Comparison of ENCODE assay signal across 8 cellular contexts in the genomic region with DNA sequence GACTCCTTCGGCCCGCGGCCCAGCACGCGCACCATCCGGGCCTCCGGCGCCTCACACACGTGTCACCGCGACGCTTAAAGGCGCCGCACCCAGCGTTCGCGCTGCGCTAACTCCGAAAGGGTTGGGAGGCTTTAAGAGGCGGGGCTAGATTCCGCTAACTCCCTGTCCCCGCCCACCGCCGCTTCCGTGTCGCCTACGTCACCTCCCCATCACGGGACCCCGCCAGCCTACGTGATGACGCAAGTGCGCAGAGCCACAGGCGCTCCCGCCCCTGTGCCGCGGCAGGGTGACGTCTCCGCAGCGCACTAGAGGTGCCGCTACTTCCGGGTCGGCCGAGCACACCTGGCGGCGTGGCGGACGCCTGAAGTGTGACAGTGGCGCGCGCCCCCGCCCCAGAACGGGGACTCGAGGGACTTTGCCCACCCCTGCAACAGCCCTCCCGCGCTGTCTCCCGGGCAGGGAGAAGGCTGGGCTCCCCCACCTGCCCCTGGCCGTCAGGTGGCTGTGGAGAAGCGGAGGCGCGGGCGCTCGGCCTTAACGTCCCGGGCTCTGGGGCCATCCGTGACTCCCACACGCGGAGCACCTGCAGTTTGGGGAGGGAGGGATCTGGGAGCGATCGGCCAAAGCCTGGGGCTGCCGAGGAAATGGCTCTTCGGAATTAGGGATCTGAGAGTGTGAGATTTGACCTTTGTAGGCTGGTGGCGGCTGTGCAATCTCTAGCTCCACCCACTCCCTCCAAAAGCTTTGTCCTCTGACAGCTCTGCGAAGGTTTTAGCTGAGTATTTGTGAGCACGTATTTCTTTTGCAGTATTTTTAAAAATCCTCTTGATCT. TPM values are rescaled to one million over a fixed set of nuclear protein-coding genes. Genes with fewer than 3 reads are reported as not detected.
DNase-seq lines count a peak whose midpoint lies in the region; TF ChIP-seq lines count a peak whose summit lies in the region.

Gene USP36, minus strand, starts transcription at position 35 of the 832 bp plus-strand sequence. CDS start 4,451 bp downstream, outside the sequence.

- H3K27me3 Mint-ChIP-seq in nephron (ENCODE audit: low read depth), result no peaks in the 10 kb centered on the region
- H3K27me3 Mint-ChIP-seq in stimulated activated naive CD8-positive, alpha-beta T cell treated with anti-CD3 and anti-CD28 coated beads, Interleukin-15, Interleukin-2, amounts not matched to agents 100 ng/mL and 50 ng/mL, for 24 hours, result no peaks in the 10 kb centered on the region

- H3K27me3 ChIP-seq in H7 (ENCODE audit: control insufficient read depth, insufficient read depth, low read length), result no peaks in the 10 kb centered on the region

- peaks cover 14% of the 10 kb centered on the region for H3K36me3 ChIP-seq in H7 (replicated peaks; ENCODE audit: control insufficient read depth, insufficient read depth, low read length)

- DNase-seq in ELF-1 (ENCODE audit: low read depth, low spot score) (peak; percentile 100), H7 (peak; percentile 98), M059J (ENCODE audit: low read depth) (peak; percentile 98), SHP77 (lab: John Stamatoyannopoulos, UW) (peak; percentile 100), fibroblast of pulmonary artery (ENCODE audit: low read depth) (peak; percentile 100)
- DNase-seq in activated effector memory CD4-positive, alpha-beta T cell treated with Interleukin-2 at 50 U/mL for 16 hours, result peak; percentile 100

- no peaks in the 10 kb centered on the region for H3K9me3 Mint-ChIP-seq in nephron
- H3K9me3 Mint-ChIP-seq in stimulated activated naive CD8-positive, alpha-beta T cell treated with anti-CD3 and anti-CD28 coated beads, Interleukin-15, Interleukin-2, amounts not matched to agents 100 ng/mL and 50 ng/mL, for 24 hours, result no peaks in the 10 kb centered on the region

- H3K27ac Mint-ChIP-seq in nephron, result peak within 1 kb of the TSS; percentile 87 to 95 (median 89)
- peak within 1 kb of the TSS; percentile 95 for H3K27ac Mint-ChIP-seq in stimulated activated naive CD8-positive, alpha-beta T cell treated with anti-CD3 and anti-CD28 coated beads, Interleukin-15, Interleukin-2, amounts not matched to agents 100 ng/mL and 50 ng/mL, for 24 hours

- H3K36me3 Mint-ChIP-seq in nephron (ENCODE audit: low read depth), result peaks cover 17% of the 10 kb centered on the region
- peaks cover 36% of the 10 kb centered on the region for H3K36me3 Mint-ChIP-seq in stimulated activated naive CD8-positive, alpha-beta T cell treated with anti-CD3 and anti-CD28 coated beads, Interleukin-15, Interleukin-2, amounts not matched to agents 100 ng/mL and 50 ng/mL, for 24 hours (ENCODE audit: low read depth)

- H3K4me1 Mint-ChIP-seq in nephron, result peaks cover 17% of the 10 kb centered on the region
- H3K4me1 Mint-ChIP-seq in stimulated activated naive CD8-positive, alpha-beta T cell treated with anti-CD3 and anti-CD28 coated beads, Interleukin-15, Interleukin-2, amounts not matched to agents 100 ng/mL and 50 ng/mL, for 24 hours (ENCODE audit: low read depth), result peaks cover 52% of the 10 kb centered on the region

- no peak for TF ChIP-seq CTCF in fibroblast of pulmonary artery (IDR thresholded peaks at IDR 0.05; ENCODE audit: low read length, missing control alignments)
- TF ChIP-seq CTCF in nephron (IDR thresholded peaks at IDR 0.05; ENCODE audit: unreplicated experiment in 3 of 3), result no peak

- H3K4me3 ChIP-seq in H7 (ENCODE audit: insufficient read depth, low read depth, low read length), result peak within 1 kb of the TSS; percentile 91
- peak within 1 kb of the TSS; percentile 79 for H3K4me3 ChIP-seq in fibroblast of pulmonary artery (replicated peaks; ENCODE audit: low read depth, low read length)

- H3K4me3 Mint-ChIP-seq in nephron, result peak within 1 kb of the TSS; percentile 83 to 92 (median 89)
- H3K4me3 Mint-ChIP-seq in stimulated activated naive CD8-positive, alpha-beta T cell treated with anti-CD3 and anti-CD28 coated beads, Interleukin-15, Interleukin-2, amounts not matched to agents 100 ng/mL and 50 ng/mL, for 24 hours, result peak within 1 kb of the TSS; percentile 96

RNA-seq across cellular contexts. Expression of gene USP36, which starts in this region (rescaled TPM):
- total RNA-seq in H7 (2014; rRNA removed; shearing (Covaris generic)), result 24.6 and 32.8 TPM in 2 replicates
- 18.4 and 26.1 TPM in 2 replicates for total RNA-seq in M059J (2014; rRNA removed; shearing (Covaris generic))

Comparison
In these comparisons a context has a peak if more than half of its experiments do, and no peak if none do; other contexts are left out.
1. Peak in every context shown above with its lines: DNase-seq and H3K4me3 ChIP-seq.